In genomic region chr5:75235711-75236110, GRCh38 we compare ENCODE assay signal across 10 cellular contexts. TPM values are rescaled to one million over a fixed set of nuclear protein-coding genes. Genes with fewer than 3 reads are reported as not detected.
DNase-seq lines count a peak whose midpoint lies in the region; ATAC-seq and TF ChIP-seq lines count a peak whose summit lies in the region.
"Had no signal": no experiment of that assay in that cellular context is flagged by ENCODE, and none has a peak within 500 bp of the region (broad histone marks: within the 10 kb centered on the region; RNA-seq: fewer than 3 reads in every experiment).

No MANE protein-coding gene starts in this region.

- H2BK5ac ChIP-seq in mesenchymal stem cell (ENCODE audit: low read depth, low read length, poor library complexity, severe bottlenecking), result no peak overlapping the region

- no peak overlapping the region for H2BK120ac ChIP-seq in mesenchymal stem cell (ENCODE audit: low read depth, low read length)

- H2BK15ac ChIP-seq in mesenchymal stem cell (ENCODE audit: low read depth, poor library complexity, severe bottlenecking), result no peak overlapping the region

- intact Hi-C loops in stomach (cut with DNase I; ENCODE audit: low total_unique reads), result no loop called here

- H3K4ac ChIP-seq in mesenchymal stem cell (ENCODE audit: low read depth in 1 of 2, low read length in 2 of 2), result no peak overlapping the region

- peak overlapping the region; percentile 98 for H3K27ac Mint-ChIP-seq in stimulated activated naive CD8-positive, alpha-beta T cell treated with anti-CD3 and anti-CD28 coated beads, Interleukin-15, Interleukin-2, amounts not matched to agents 100 ng/mL and 50 ng/mL, for 24 hours
- H3K27ac Mint-ChIP-seq in T-helper 17 cell, result peak overlapping the region; percentile 94

- H3K79me1 ChIP-seq in mesenchymal stem cell (replicated peaks; ENCODE audit: low read length, poor library complexity, severe bottlenecking), result no peaks in the 10 kb centered on the region

- H3K27me3 ChIP-seq in mesenchymal stem cell (ENCODE audit: control insufficient read depth in 1 of 2, insufficient read depth in 1 of 2, low read length in 2 of 2) (no peaks in the 10 kb centered on the region), stomach (no peaks in the 10 kb centered on the region)

- H3K4me3 Mint-ChIP-seq in stimulated activated naive CD8-positive, alpha-beta T cell treated with anti-CD3 and anti-CD28 coated beads, Interleukin-15, Interleukin-2, amounts not matched to agents 100 ng/mL and 50 ng/mL, for 24 hours, result peak overlapping the region; percentile 91
- H3K4me3 Mint-ChIP-seq in T-helper 17 cell, result peak overlapping the region; percentile 53

- H3K9me3 Mint-ChIP-seq in stimulated activated naive CD8-positive, alpha-beta T cell treated with anti-CD3 and anti-CD28 coated beads, Interleukin-15, Interleukin-2, amounts not matched to agents 100 ng/mL and 50 ng/mL, for 24 hours, result no peaks in the 10 kb centered on the region

- no peak overlapping the region for H4K91ac ChIP-seq in mesenchymal stem cell (ENCODE audit: low read length)

- no peak for TF ChIP-seq CTCF in GM10248 (IDR thresholded peaks at IDR 0.05; ENCODE audit: control extremely low read depth, extremely low read depth, low read depth, missing control alignments)
- TF ChIP-seq CTCF in stomach (IDR thresholded peaks at IDR 0.05), result no peak

- H3K4me3 ChIP-seq in mesenchymal stem cell (ENCODE audit: insufficient read depth in 1 of 2, low read depth in 1 of 2, low read length in 2 of 2) (peak overlapping the region in 1 of 2 experiments; percentile 93), stomach (no peak overlapping the region)

- H2AK5ac ChIP-seq in mesenchymal stem cell (ENCODE audit: low read length, severe bottlenecking), result no peak overlapping the region

- H3K27me3 Mint-ChIP-seq in stimulated activated naive CD8-positive, alpha-beta T cell treated with anti-CD3 and anti-CD28 coated beads, Interleukin-15, Interleukin-2, amounts not matched to agents 100 ng/mL and 50 ng/mL, for 24 hours, result no peaks in the 10 kb centered on the region
- no peaks in the 10 kb centered on the region for H3K27me3 Mint-ChIP-seq in T-helper 17 cell

- no peak for TF ChIP-seq POLR2A in stomach (IDR thresholded peaks at IDR 0.05)

- H3K4me1 ChIP-seq in mesenchymal stem cell (ENCODE audit: control insufficient read depth, insufficient read depth, low read depth, low read length) (peaks cover 11% of the 10 kb centered on the region), stomach (peaks cover 5 to 16% (median 11%) of the 10 kb centered on the region in 4 donors)
- H3K4me1 ChIP-seq: prostate gland had no signal

- H3K36me3 ChIP-seq in mesenchymal stem cell (ENCODE audit: control insufficient read depth in 1 of 2, insufficient read depth in 2 of 2, low read depth in 1 of 2, low read length in 2 of 2) (no peaks in the 10 kb centered on the region), stomach (no peaks in the 10 kb centered on the region)
- H3K36me3 ChIP-seq: prostate gland had no signal

- no peak overlapping the region for H2BK12ac ChIP-seq in mesenchymal stem cell (ENCODE audit: low read length in 2 of 2)

- POLR2A ChIA-PET in GM10248 (lab: Yijun Ruan, JAX), result interaction anchor here (0.5 kb wide), 1 partner anchor 469 kb away, joined by 5 read pairs; no protein-coding TSS in a partner anchor

- WGBS in mesenchymal stem cell, result 98% methylated on average over 4 of the region's 4 CpGs
- 89 to 96% (median 95%) methylated on average over 4 of the region's 4 CpGs for WGBS in stomach, 5 donors

- no peaks in the 10 kb centered on the region for H3K36me3 Mint-ChIP-seq in stimulated activated naive CD8-positive, alpha-beta T cell treated with anti-CD3 and anti-CD28 coated beads, Interleukin-15, Interleukin-2, amounts not matched to agents 100 ng/mL and 50 ng/mL, for 24 hours (ENCODE audit: low read depth)
- H3K36me3 Mint-ChIP-seq in T-helper 17 cell (ENCODE audit: low read depth), result no peaks in the 10 kb centered on the region

- peak overlapping the region; percentile 95 for H3K9ac ChIP-seq in mesenchymal stem cell (ENCODE audit: low read length)

- H3K27ac ChIP-seq in mesenchymal stem cell (ENCODE audit: low read length, poor library complexity, severe bottlenecking) (no peak overlapping the region), stomach (peak overlapping the region in 1 of 5 donors; percentile 85)

- H3K4me1 Mint-ChIP-seq in stimulated activated naive CD8-positive, alpha-beta T cell treated with anti-CD3 and anti-CD28 coated beads, Interleukin-15, Interleukin-2, amounts not matched to agents 100 ng/mL and 50 ng/mL, for 24 hours (ENCODE audit: low read depth), result peaks cover 20% of the 10 kb centered on the region
- peaks cover 7% of the 10 kb centered on the region for H3K4me1 Mint-ChIP-seq in T-helper 17 cell

- no peak overlapping the region for H3K4me2 ChIP-seq in mesenchymal stem cell (ENCODE audit: low read length, poor library complexity, severe bottlenecking)

- TF ChIP-seq EP300 in stomach (IDR thresholded peaks at IDR 0.05), result no peak

- CTCF ChIA-PET in GM10248 (lab: Yijun Ruan, JAX), result interaction anchor here (0.8 to 3.3 kb wide), 19 partner anchors 8 to 939 kb away, joined by 3 to 19 read pairs (median 6); partner anchors contain the start of gene HMGCR

- no peak overlapping the region for H4K8ac ChIP-seq in mesenchymal stem cell (ENCODE audit: low read length)

- no peak overlapping the region for H3K18ac ChIP-seq in mesenchymal stem cell (ENCODE audit: low read depth in 1 of 2, low read length in 2 of 2)

- no peaks in the 10 kb centered on the region for H3K9me3 ChIP-seq in T-helper 17 cell (ENCODE audit: control insufficient read depth, low read length, poor library complexity, severe bottlenecking)
- no peaks in the 10 kb centered on the region for H3K9me3 ChIP-seq in mesenchymal stem cell (ENCODE audit: control insufficient read depth, low read length)
- H3K9me3 ChIP-seq in stomach, result no peaks in the 10 kb centered on the region
- H3K9me3 ChIP-seq: prostate gland had no signal

- H3K14ac ChIP-seq in mesenchymal stem cell (ENCODE audit: low read length in 2 of 2), result no peak overlapping the region

- ATAC-seq in stimulated activated naive CD8-positive, alpha-beta T cell treated with anti-CD3 and anti-CD28 coated beads, Interleukin-15, Interleukin-2, amounts not matched to agents 100 U/mL and 50 U/mL, for 24 hours, result no peak
- ATAC-seq in T-helper 17 cell, result no peak
- no peak for ATAC-seq in GM18519 (IDR thresholded peaks at IDR 0.05; ENCODE audit: low FRiP score, unreplicated experiment)
- no peak for ATAC-seq in HG03439 (IDR thresholded peaks at IDR 0.05; ENCODE audit: unreplicated experiment)

- H2AFZ ChIP-seq in mesenchymal stem cell (ENCODE audit: low read depth, low read length), result no peak overlapping the region

- H3K23ac ChIP-seq in mesenchymal stem cell (ENCODE audit: low read length in 2 of 2), result no peak overlapping the region

- DNase-seq in stimulated activated naive CD8-positive, alpha-beta T cell treated with anti-CD3 and anti-CD28 coated beads, Interleukin-15, Interleukin-2, amounts not matched to agents 100 U/mL and 50 U/mL, for 24 hours, result no peak
- no peak for DNase-seq in T-helper 17 cell
- no peak for DNase-seq in mesenchymal stem cell
- DNase-seq in GM10248 (ENCODE audit: extremely low spot score), result no peak
- no peak for DNase-seq in stomach
- DNase-seq: NCI-H69 had no signal

RNA-seq across cellular contexts. Expression of gene ANKRD31, which starts 1.0 kb away (rescaled TPM):
- total RNA-seq in T-helper 17 cell, result under 1 TPM; 0.37 to 0.47 TPM
- polyA plus RNA-seq in mesenchymal stem cell (2013, experiment 1 of 2), result 0.01 TPM
- polyA plus RNA-seq in mesenchymal stem cell (2013, experiment 2 of 2), result not detected
- 1 to 10 TPM in 1 of 5 donors, under 1 TPM in 1, not detected in 3; 0.14 to 1.1 TPM for total RNA-seq in stomach
- under 1 TPM in 1 of 3 donors, not detected in 2; 0.08 TPM for polyA plus RNA-seq in stomach
